In the genomic region with DNA sequence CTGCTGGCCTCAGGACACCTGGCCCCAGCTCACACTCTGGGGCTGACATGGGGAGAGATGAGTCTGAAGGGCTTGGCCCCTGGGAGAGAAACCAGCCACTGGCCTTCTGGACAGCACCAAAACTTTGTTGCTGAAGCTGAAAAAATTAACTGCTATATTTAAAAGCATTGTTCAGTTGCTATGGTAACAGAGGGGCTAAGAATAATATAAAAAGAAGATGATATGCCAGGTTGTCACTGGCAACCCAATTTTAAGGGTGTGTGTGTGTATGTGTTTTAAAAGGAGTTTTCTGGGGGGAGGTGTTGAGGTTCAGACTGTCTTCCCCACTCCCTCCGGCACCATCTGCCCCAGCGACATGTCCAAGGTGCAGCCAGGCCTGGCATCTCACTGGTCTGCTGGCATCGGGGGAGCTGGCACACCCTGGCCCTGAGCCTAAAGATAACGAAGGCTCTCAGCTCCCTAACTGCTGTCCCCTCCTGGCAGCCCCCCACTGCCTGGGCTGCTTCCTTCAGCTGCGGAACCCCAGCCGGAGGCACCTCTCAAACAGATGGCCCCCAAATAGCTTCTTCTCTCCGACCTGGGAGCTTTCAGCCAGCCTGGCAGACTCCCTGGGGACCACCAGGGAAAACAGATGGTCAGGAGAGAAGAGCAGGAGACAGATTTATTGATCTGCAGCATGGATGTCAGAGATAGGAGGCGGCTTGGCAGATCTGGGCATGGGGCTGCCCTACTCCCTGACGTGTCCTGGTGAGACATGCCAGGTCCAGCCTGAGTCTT, we compare ENCODE assay signal across 14 cellular contexts.
A peak's percentile ranks its signal among the peaks of the same experiment; 100 is the strongest.
DNase-seq lines count a peak whose midpoint lies in the region; ATAC-seq and TF ChIP-seq lines count a peak whose summit lies in the region.
"Had no signal": no experiment of that assay in that cellular context is flagged by ENCODE, and none has a peak within 500 bp of the region (broad histone marks: within the 10 kb centered on the region; RNA-seq: fewer than 3 reads in every experiment).

No MANE protein-coding gene starts in this region.

- no peaks in the 10 kb centered on the region for H3K27me3 ChIP-seq in neutrophil
- H3K27me3 ChIP-seq: left lung had no signal

- DNase-seq in DMS 273 treated with DMSO at 0.1 percent for 48 hours (lab: John Stamatoyannopoulos, UW) (peak; percentile 85), NCI-H446 treated with DMSO at 0.1 percent for 48 hours (lab: John Stamatoyannopoulos, UW) (peak; percentile 92), cerebellar cortex (ENCODE audit: low spot score) (peak; percentile 73), NCI-H2227 treated with DMSO at 0.1 percent for 48 hours (lab: John Stamatoyannopoulos, UW) (no peak), RKO (ENCODE audit: low spot score) (no peak)
- DNase-seq in stimulated activated CD4-positive, alpha-beta T cell treated with anti-CD3 and anti-CD28 coated beads, Interleukin-2, amount 100 ng/mL, for 48 hours = no peak
- DNase-seq: hippocampal formation; left lung; natural killer cell; stimulated activated naive CD8-positive, alpha-beta T cell treated with anti-CD3 and anti-CD28 coated beads, Interleukin-15, amount 100 ng/mL, for 72 hours had no signal

- TF ChIP-seq CTCF in neutrophil (IDR thresholded peaks at IDR 0.05) = no peak

- ATAC-seq in HG03342 (IDR thresholded peaks at IDR 0.05; ENCODE audit: unreplicated experiment) = no peak
- ATAC-seq: natural killer cell; stimulated activated naive CD8-positive, alpha-beta T cell treated with anti-CD3 and anti-CD28 coated beads, Interleukin-15, amount 100 ng/mL, for 72 hours; WTC11 had no signal

- no peaks in the 10 kb centered on the region for H3K36me3 ChIP-seq in neutrophil
- H3K36me3 ChIP-seq: left lung had no signal

- H3K4me3 ChIP-seq in neutrophil (ENCODE audit: low read depth in 1 of 2, low read length in 1 of 2) = no peak overlapping the region
- H3K4me3 ChIP-seq: left lung had no signal

- peak overlapping the region; percentile 69 for H3K27ac ChIP-seq in neutrophil
- H3K27ac ChIP-seq: KMS-11 had no signal

- H3K9me3 ChIP-seq in neutrophil = no peaks in the 10 kb centered on the region
- H3K9me3 ChIP-seq: left lung had no signal

- H3K4me1 ChIP-seq in neutrophil (ENCODE audit: control insufficient read depth in 1 of 2, insufficient read depth in 1 of 2, low read depth in 1 of 2, low read length in 1 of 2) = peaks cover 30 to 32% of the 10 kb centered on the region in 2 experiments

Comparison
In these comparisons a context has a peak if more than half of its experiments do, and no peak if none do; other contexts are left out.
1. DNase-seq: peak in DMS 273 treated with DMSO at 0.1 percent for 48 hours (single experiment), NCI-H446 treated with DMSO at 0.1 percent for 48 hours (single experiment) and cerebellar cortex (single experiment); none in stimulated activated CD4-positive, alpha-beta T cell treated with anti-CD3 and anti-CD28 coated beads, Interleukin-2, amount 100 ng/mL, for 48 hours (0 of 2), NCI-H2227 treated with DMSO at 0.1 percent for 48 hours (single experiment) and RKO (single experiment).